ENCODE assay signal across 8 cellular contexts in genomic region chr5:109943701-109944235, GRCh38.
"Had no signal": no experiment of that assay in that cellular context is flagged by ENCODE, and none has a peak within 500 bp of the region (broad histone marks: within the 10 kb centered on the region; RNA-seq: fewer than 3 reads in every experiment).

No MANE protein-coding gene starts in this region.

- H3K9ac ChIP-seq: GM23248 had no signal

- H3K27ac ChIP-seq: GM23248 had no signal

- H3K9me3 ChIP-seq: HAP-1 had no signal

- H3K4me1 ChIP-seq: HAP-1 had no signal

- H2AFZ ChIP-seq: GM23248 had no signal

- H3K36me3 ChIP-seq: HAP-1 had no signal

- H3K4me3 ChIP-seq: GM23248, HAP-1, K562 had no signal

- DNase-seq: GM23248, GOT3, H7, HFFc6, IMR-90 had no signal

- ATAC-seq: HCT116, K562 had no signal
